In the genomic region with DNA sequence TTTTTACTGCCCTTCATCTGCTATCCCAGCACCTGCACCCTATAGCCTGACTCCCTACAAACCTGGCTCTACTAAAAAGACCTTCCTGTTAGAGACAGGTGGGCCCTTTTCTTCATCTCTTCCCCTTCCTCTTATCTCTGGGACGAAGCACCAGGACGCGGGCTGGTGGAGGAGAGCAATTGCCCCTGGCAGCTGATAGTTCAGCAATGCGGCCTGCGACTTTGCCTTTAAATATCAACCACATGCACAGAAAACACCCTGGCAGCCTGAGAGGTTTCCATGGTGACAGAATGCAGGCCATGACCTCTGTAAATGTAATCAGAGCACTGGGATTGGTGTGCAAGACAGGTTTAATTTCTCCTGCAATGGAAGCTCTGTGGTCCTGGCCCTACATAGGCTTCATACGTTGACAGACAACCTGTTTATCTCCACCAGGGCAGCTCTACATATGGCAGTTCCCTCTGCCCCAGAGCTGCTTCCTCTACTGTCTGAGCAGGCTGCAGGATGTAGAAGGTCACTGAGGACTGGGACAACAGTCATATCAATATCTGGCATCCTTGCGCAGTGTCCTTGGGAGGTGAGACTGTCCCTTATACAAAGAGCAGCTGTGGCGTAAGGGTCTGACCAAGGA, we compare ENCODE assay signal across 11 cellular contexts. TPM values are rescaled to one million over a fixed set of nuclear protein-coding genes. Genes with fewer than 3 reads are reported as not detected.
A peak's percentile ranks its signal among the peaks of the same experiment; 100 is the strongest.
DNase-seq lines count a peak whose midpoint lies in the region; ATAC-seq, FAIRE-seq and TF ChIP-seq lines count a peak whose summit lies in the region.
"Had no signal": no experiment of that assay in that cellular context is flagged by ENCODE, and none has a peak within 500 bp of the region (broad histone marks: within the 10 kb centered on the region; RNA-seq: fewer than 3 reads in every experiment).

No MANE protein-coding gene starts in this region.

- peaks cover 81% of the 10 kb centered on the region for H3K4me1 Mint-ChIP-seq in activated CD4-positive, alpha-beta T cell treated with anti-CD3 and anti-CD28 coated beads, Interleukin-2, amount 10 ng/mL, durations not matched to agents 24 days and 14 days

- DNase-seq in HT-29 (ENCODE audit: low spot score) = peak; percentile 49
- DNase-seq in activated CD4-positive, alpha-beta T cell treated with anti-CD3 and anti-CD28 coated beads, Interleukin-2, amount 10 ng/mL, durations not matched to agents 24 days and 14 days = peak; percentile 86
- peak; percentile 53 for DNase-seq in islet precursor cell
- DNase-seq in kidney = no peak
- DNase-seq: NCI-H510A, uterus had no signal

- no peaks in the 10 kb centered on the region for H3K36me3 ChIP-seq in BLaER1
- no peaks in the 10 kb centered on the region for H3K36me3 ChIP-seq in kidney (ENCODE audit: control insufficient read depth in 1 of 2, insufficient read depth in 2 of 2, low read length in 2 of 2)
- H3K36me3 ChIP-seq: uterus had no signal

- no peak for TF ChIP-seq CTCF in kidney (IDR thresholded peaks at IDR 0.05; ENCODE audit: borderline replicate concordance, extremely low read depth, insufficient read depth)

- FAIRE-seq in kidney (lab: Jason Lieb, UNC) = no peak
- FAIRE-seq: islet of Langerhans had no signal

- H3K4me2 ChIP-seq in BLaER1 = peak overlapping the region; percentile 86

- no peaks in the 10 kb centered on the region for H3K27me3 ChIP-seq in BLaER1

- no peaks in the 10 kb centered on the region for H4K20me1 ChIP-seq in BLaER1

- H3K27ac ChIP-seq in BLaER1 (peak overlapping the region; percentile 19; the same call in 1 of the 2 replicates), kidney (ENCODE audit: low read depth in 2 of 2, low read length in 2 of 2) (no peak overlapping the region)
- H3K27ac ChIP-seq: uterus had no signal

- intact Hi-C loops in activated CD4-positive, alpha-beta T cell treated with anti-CD3 and anti-CD28 coated beads, Interleukin-2, amount 10 ng/mL, durations not matched to agents 24 days and 14 days (cut with micrococcal nuclease) = loop anchor here (5.0 kb wide), 1 partner anchor 42 kb away; no protein-coding TSS in a partner anchor
- intact Hi-C loops in kidney (cut with DNase I) = no loop called here

- H3K9me3 ChIP-seq in BLaER1 (peaks cover 9% of the 10 kb centered on the region; the same call in 1 of the 2 replicates), kidney (ENCODE audit: control insufficient read depth in 1 of 2, low read length in 2 of 2) (no peaks in the 10 kb centered on the region)
- H3K9me3 ChIP-seq: uterus had no signal

- H3K36me3 Mint-ChIP-seq in activated CD4-positive, alpha-beta T cell treated with anti-CD3 and anti-CD28 coated beads, Interleukin-2, amount 10 ng/mL, durations not matched to agents 24 days and 14 days (ENCODE audit: low read depth) = peaks cover 7% of the 10 kb centered on the region

- ATAC-seq in GM19328 (IDR thresholded peaks at IDR 0.05; ENCODE audit: unreplicated experiment) = no peak
- ATAC-seq in HG03135 (IDR thresholded peaks at IDR 0.05; ENCODE audit: unreplicated experiment) = no peak
- ATAC-seq in GM19324 (IDR thresholded peaks at IDR 0.05; ENCODE audit: low FRiP score, unreplicated experiment) = no peak

- H3K4me1 ChIP-seq in BLaER1 = peaks cover 71% of the 10 kb centered on the region
- H3K4me1 ChIP-seq in kidney (ENCODE audit: control insufficient read depth in 1 of 2, insufficient read depth in 1 of 2, low read depth in 1 of 2, low read length in 2 of 2) = peaks cover 0 to 8% of the 10 kb centered on the region in 2 donors
- H3K4me1 ChIP-seq: uterus had no signal

- peak overlapping the region; percentile 95 for H3K27ac Mint-ChIP-seq in activated CD4-positive, alpha-beta T cell treated with anti-CD3 and anti-CD28 coated beads, Interleukin-2, amount 10 ng/mL, durations not matched to agents 24 days and 14 days

- H3K9me3 Mint-ChIP-seq in activated CD4-positive, alpha-beta T cell treated with anti-CD3 and anti-CD28 coated beads, Interleukin-2, amount 10 ng/mL, durations not matched to agents 24 days and 14 days = peaks cover 15% of the 10 kb centered on the region

- peak overlapping the region; percentile 51 for H3K4me3 Mint-ChIP-seq in activated CD4-positive, alpha-beta T cell treated with anti-CD3 and anti-CD28 coated beads, Interleukin-2, amount 10 ng/mL, durations not matched to agents 24 days and 14 days

- peak overlapping the region; percentile 29; the same call in 1 of the 2 replicates for H3K4me3 ChIP-seq in BLaER1
- no peak overlapping the region for H3K4me3 ChIP-seq in kidney (ENCODE audit: low read length in 2 of 2)
- H3K4me3 ChIP-seq: uterus had no signal

- H3K9ac ChIP-seq in BLaER1 (no peak overlapping the region), kidney (ENCODE audit: low read length in 2 of 2) (no peak overlapping the region)

- H3K27me3 Mint-ChIP-seq in activated CD4-positive, alpha-beta T cell treated with anti-CD3 and anti-CD28 coated beads, Interleukin-2, amount 10 ng/mL, durations not matched to agents 24 days and 14 days = no peaks in the 10 kb centered on the region

RNA-seq across cellular contexts. Expression of gene SKAP1, which starts 10.0 kb away (rescaled TPM):
- 4.3 and 4.7 TPM in 2 replicates for total RNA-seq in HT-29 (2014; rRNA removed; shearing (Covaris generic))
- 59.3 and 63.1 TPM in 2 replicates for total RNA-seq in activated CD4-positive, alpha-beta T cell treated with anti-CD3 and anti-CD28 coated beads, Interleukin-2, amount 10 ng/mL, durations not matched to agents 24 days and 14 days
- 34.8 TPM for total RNA-seq in kidney
- 42.6 TPM for polyA plus RNA-seq in kidney (ENCODE audit: insufficient read depth, low read depth, low replicate concordance)
